ENCODE assay signal across 1 cellular context in the genomic region with DNA sequence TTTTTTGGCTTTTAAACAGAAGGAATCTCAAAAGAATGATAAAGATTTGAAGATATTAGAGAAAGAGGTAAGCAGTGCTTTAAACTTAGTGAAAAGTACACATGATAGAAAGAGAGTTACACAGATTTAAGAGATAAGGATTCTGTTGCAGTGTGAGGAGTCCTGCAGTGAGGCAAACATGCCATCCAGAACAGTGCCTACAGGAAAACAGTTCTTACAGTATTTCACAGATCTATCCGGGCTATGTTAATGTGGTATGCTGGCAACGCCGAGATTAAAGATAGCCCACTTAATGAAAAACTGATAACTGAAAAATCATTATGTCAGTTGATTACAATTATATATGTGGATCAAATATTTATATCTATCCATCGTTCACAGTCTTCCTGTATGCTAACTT.
TF ChIP-seq lines count a peak whose summit lies in the region.

No MANE protein-coding gene starts in this region.

TF ChIP-seq in SK-N-SH treated with all-trans-retinoic acid at 6 μM for 48 hours, 23 proteins besides CTCF, POLR2A, EP300 and RAD21 (continued from another document):
- TF ChIP-seq ESRRG (CRISPR knock-in tag; IDR thresholded peaks at IDR 0.05) (no peak), ZFP3 (CRISPR knock-in tag; IDR thresholded peaks at IDR 0.05) (no peak), PPARA (CRISPR knock-in tag; IDR thresholded peaks at IDR 0.05; ENCODE audit: borderline replicate concordance) (no peak), CSDC2 (CRISPR knock-in tag; IDR thresholded peaks at IDR 0.05) (no peak)
